ENCODE assay signal across 25 cellular contexts in genomic region chr12:12586879-12587675, GRCh38. TPM values are rescaled to one million over a fixed set of nuclear protein-coding genes. Genes with fewer than 3 reads are reported as not detected.
DNase-seq lines count a peak whose midpoint lies in the region; ATAC-seq and TF ChIP-seq lines count a peak whose summit lies in the region.
"Had no signal": no experiment of that assay in that cellular context is flagged by ENCODE, and none has a peak within 500 bp of the region (broad histone marks: within the 10 kb centered on the region; RNA-seq: fewer than 3 reads in every experiment).

No MANE protein-coding gene starts in this region.

- H3K27ac ChIP-seq in SK-N-SH (ENCODE audit: low read depth in 2 of 2, low read length in 1 of 2) (no peak overlapping the region), body of pancreas (peak overlapping the region in 2 of 4 donors; percentile 4 to 42), WERI-Rb-1 (no peak overlapping the region)
- H3K27ac ChIP-seq: coronary artery, KMS-11, left lung, SJSA1, testis had no signal

- H3K4me3 Mint-ChIP-seq in activated CD8-positive, alpha-beta T cell treated with anti-CD3 and anti-CD28 coated beads for 36 hours: no peak overlapping the region
- H3K4me3 Mint-ChIP-seq: brain; stimulated activated effector memory CD8-positive, alpha-beta T cell treated with anti-CD3 and anti-CD28 coated beads, Interleukin-12 subunit alpha, Interleukin-12 subunit beta, amount 100 ng/mL, for 72 hours had no signal

- no peaks in the 10 kb centered on the region for H3K36me3 ChIP-seq in SK-N-SH (replicated peaks in 1 of 2; ENCODE audit: control insufficient read depth in 1 of 2, insufficient read depth in 2 of 2, low read length in 1 of 2)
- H3K36me3 ChIP-seq in body of pancreas (replicated peaks in 1 of 2; ENCODE audit: insufficient read depth in 1 of 2, low read depth in 2 of 2): no peaks in the 10 kb centered on the region
- no peaks in the 10 kb centered on the region for H3K36me3 ChIP-seq in mucosa of descending colon (ENCODE audit: low read depth)
- no peaks in the 10 kb centered on the region for H3K36me3 ChIP-seq in WERI-Rb-1
- H3K36me3 ChIP-seq: left lung, SJSA1 had no signal

- H3K27me3 ChIP-seq in SK-N-SH (ENCODE audit: insufficient read depth) (no peaks in the 10 kb centered on the region), body of pancreas (no peaks in the 10 kb centered on the region), WERI-Rb-1 (ENCODE audit: insufficient read depth, low read depth, severe bottlenecking) (no peaks in the 10 kb centered on the region)
- H3K27me3 ChIP-seq: left lung, SJSA1, testis had no signal

- no peak for TF ChIP-seq RAD21 in SK-N-SH (IDR thresholded peaks at IDR 0.05; ENCODE audit: low read length)

- POLR2A ChIA-PET in SK-N-SH (lab: Yijun Ruan, JAX): no interaction called here
- POLR2A ChIA-PET in activated CD8-positive, alpha-beta T cell treated with anti-CD3 and anti-CD28 coated beads for 36 hours (lab: Charles Lee): interaction anchor here (0.6 kb wide), 1 partner anchor 14 kb away, joined by 3 read pairs; no protein-coding TSS in a partner anchor

- H3K9me3 Mint-ChIP-seq in activated CD8-positive, alpha-beta T cell treated with anti-CD3 and anti-CD28 coated beads for 36 hours: no peaks in the 10 kb centered on the region
- H3K9me3 Mint-ChIP-seq: brain had no signal

- H3K9ac ChIP-seq in SK-N-SH: no peak overlapping the region
- H3K9ac ChIP-seq: KMS-11 had no signal

- DNase-seq in SK-N-SH (no peak), body of pancreas (peak in 1 of 4 donors; percentile 28), mucosa of descending colon (peak in 1 of 3 donors; percentile 72), G401 (ENCODE audit: low spot score) (no peak), WERI-Rb-1 (no peak)
- no peak for DNase-seq in activated CD8-positive, alpha-beta T cell treated with anti-CD3 and anti-CD28 coated beads for 36 hours
- no peak for DNase-seq in activated naive CD4-positive, alpha-beta T cell (lab: John Stamatoyannopoulos, UW)
- DNase-seq: activated CD4-positive, alpha-beta T cell treated with anti-CD3 and anti-CD28 coated beads, Interleukin-2, amount 50 U/mL, for 1 hour; activated CD8-positive, alpha-beta memory T cell treated with anti-CD3 and anti-CD28 coated beads, Interleukin-2, amount 50 U/mL, for 4 hours; COR-L47; head of caudate nucleus; left lung; midbrain; NCI-H1930; NCI-H226; NCI-H82; stimulated activated CD4-positive, alpha-beta T cell treated with anti-CD3 and anti-CD28 coated beads, Interleukin-2, amount 100 ng/mL, for 24 hours; testis had no signal

- H3K79me2 ChIP-seq in SK-N-SH (ENCODE audit: insufficient read depth): no peaks in the 10 kb centered on the region

- no peak overlapping the region for H3K4me3 ChIP-seq in SK-N-SH (ENCODE audit: low read depth in 2 of 2, low read length in 1 of 2)
- H3K4me3 ChIP-seq in body of pancreas: no peak overlapping the region
- H3K4me3 ChIP-seq in mucosa of descending colon: no peak overlapping the region
- H3K4me3 ChIP-seq in WERI-Rb-1 (ENCODE audit: low read depth, low read length): no peak overlapping the region
- H3K4me3 ChIP-seq: coronary artery, left lung, SJSA1, testis had no signal

- H2AFZ ChIP-seq in SK-N-SH (ENCODE audit: low read depth): no peak overlapping the region

- H3K27me3 Mint-ChIP-seq in activated CD8-positive, alpha-beta T cell treated with anti-CD3 and anti-CD28 coated beads for 36 hours: peaks cover 1% of the 10 kb centered on the region

- H3K36me3 Mint-ChIP-seq in activated CD8-positive, alpha-beta T cell treated with anti-CD3 and anti-CD28 coated beads for 36 hours (ENCODE audit: low read depth): no peaks in the 10 kb centered on the region
- H3K36me3 Mint-ChIP-seq: brain had no signal

- CTCF ChIA-PET in SK-N-SH (lab: Yijun Ruan, JAX): interaction anchor here (0.9 to 2.2 kb wide), 2 partner anchors 10 to 24 kb away, joined by 3 to 5 read pairs; partner anchors contain the start of gene DUSP16
- CTCF ChIA-PET in activated CD8-positive, alpha-beta T cell treated with anti-CD3 and anti-CD28 coated beads for 36 hours (lab: Charles Lee): interaction anchor here (1.2 to 1.3 kb wide), 2 partner anchors 12 to 69 kb away, joined by 3 read pairs; no protein-coding TSS in a partner anchor

- TF ChIP-seq POLR2A in body of pancreas (IDR thresholded peaks at IDR 0.05): no peak

- no peak for TF ChIP-seq CTCF in SK-N-SH (IDR thresholded peaks at IDR 0.05)
- TF ChIP-seq CTCF in body of pancreas (IDR thresholded peaks at IDR 0.05): no peak
- TF ChIP-seq CTCF in mucosa of descending colon (IDR thresholded peaks at IDR 0.05): no peak
- TF ChIP-seq CTCF in activated CD8-positive, alpha-beta T cell treated with anti-CD3 and anti-CD28 coated beads for 36 hours (IDR thresholded peaks at IDR 0.05): no peak
- no peak for TF ChIP-seq CTCF in WERI-Rb-1 (IDR thresholded peaks at IDR 0.05; ENCODE audit: low read depth, low read length)

- H4K20me1 ChIP-seq in SK-N-SH (ENCODE audit: insufficient read depth): no peaks in the 10 kb centered on the region

- H3K9me3 ChIP-seq in SK-N-SH (no peaks in the 10 kb centered on the region), body of pancreas (no peaks in the 10 kb centered on the region), mucosa of descending colon (no peaks in the 10 kb centered on the region), WERI-Rb-1 (ENCODE audit: severe bottlenecking) (no peaks in the 10 kb centered on the region)
- H3K9me3 ChIP-seq: left lung, SJSA1, testis had no signal

- no peak overlapping the region for H3K4me2 ChIP-seq in SK-N-SH
- H3K4me2 ChIP-seq: KMS-11 had no signal

- ATAC-seq in SK-N-SH treated with all-trans-retinoic acid at 6 μM for 48 hours (no peak), body of pancreas (peak; percentile 53), mucosa of descending colon (peak; percentile 60)
- no peak for ATAC-seq in activated CD8-positive, alpha-beta T cell treated with anti-CD3 and anti-CD28 coated beads for 36 hours
- ATAC-seq: left lung; stimulated activated effector memory CD8-positive, alpha-beta T cell treated with anti-CD3 and anti-CD28 coated beads, Interleukin-12 subunit alpha, Interleukin-12 subunit beta, amount 100 ng/mL, for 72 hours had no signal

- H3K27ac Mint-ChIP-seq in activated CD8-positive, alpha-beta T cell treated with anti-CD3 and anti-CD28 coated beads for 36 hours: no peak overlapping the region
- H3K27ac Mint-ChIP-seq: brain; progenitor cell of endocrine pancreas; stimulated activated effector memory CD8-positive, alpha-beta T cell treated with anti-CD3 and anti-CD28 coated beads, Interleukin-12 subunit alpha, Interleukin-12 subunit beta, amount 100 ng/mL, for 72 hours had no signal

- in situ Hi-C loops in G401 (cut with HindIII; ENCODE audit: low sequenced_read_pairs): no loop called here

- no peaks in the 10 kb centered on the region for H3F3A ChIP-seq in SK-N-SH (replicated peaks; ENCODE audit: insufficient read depth)

- peaks cover 36% of the 10 kb centered on the region for H3K4me1 Mint-ChIP-seq in activated CD8-positive, alpha-beta T cell treated with anti-CD3 and anti-CD28 coated beads for 36 hours (ENCODE audit: low read depth)
- H3K4me1 Mint-ChIP-seq: brain had no signal

- no peaks in the 10 kb centered on the region for H3K9me2 ChIP-seq in SK-N-SH

- intact Hi-C loops in body of pancreas (cut with DNase I) (no loop called here), mucosa of descending colon (cut with DNase I, micrococcal nuclease) (no loop called here)
- intact Hi-C loops in activated CD8-positive, alpha-beta T cell treated with anti-CD3 and anti-CD28 coated beads for 36 hours (cut with micrococcal nuclease): no loop called here

- H3K4me1 ChIP-seq in SK-N-SH (ENCODE audit: control insufficient read depth in 1 of 2, insufficient read depth in 2 of 2, low read depth in 1 of 2, low read length in 1 of 2) (peaks cover 0 to 12% of the 10 kb centered on the region in 2 experiments; a peak in 2 of 4 replicates), body of pancreas (peaks cover 5% of the 10 kb centered on the region), mucosa of descending colon (ENCODE audit: low read depth) (peaks cover 20% of the 10 kb centered on the region)

- no peak for TF ChIP-seq EP300 in SK-N-SH (IDR thresholded peaks at IDR 0.05; ENCODE audit: borderline replicate concordance in 1 of 2, low read depth in 1 of 2, low read length in 1 of 2)

- 67% methylated on average over 8 of the region's 8 CpGs for WGBS in SK-N-SH (ENCODE audit: low lambda C conversion rate)
- 42 to 49% methylated on average over 8 of the region's 8 CpGs for WGBS in body of pancreas, 2 donors

TF ChIP-seq in SK-N-SH treated with all-trans-retinoic acid at 6 μM for 48 hours, 23 proteins besides CTCF, POLR2A, EP300 and RAD21 (continues in another document):
- TF ChIP-seq SNAI2 (CRISPR knock-in tag; IDR thresholded peaks at IDR 0.05) (no peak), TCF4 (CRISPR knock-in tag; IDR thresholded peaks at IDR 0.05; ENCODE audit: borderline replicate concordance) (no peak), ZNF565 (CRISPR knock-in tag; conservative IDR thresholded peaks at IDR 0.05; ENCODE audit: low read depth) (no peak)

TF ChIP-seq in SK-N-SH, 30 proteins besides CTCF, POLR2A, EP300 and RAD21 (continues in another document):
- TF ChIP-seq GABPA (IDR thresholded peaks at IDR 0.05; ENCODE audit: low read depth): no peak
- no peak for TF ChIP-seq FOXJ3 (CRISPR knock-in tag; IDR thresholded peaks at IDR 0.05)
- no peak for TF ChIP-seq CHD2 (IDR thresholded peaks at IDR 0.05; ENCODE audit: low read length, partially characterized antibody)
- no peak for TF ChIP-seq RFX5 (IDR thresholded peaks at IDR 0.05; ENCODE audit: low read length)
- TF ChIP-seq EZH2phosphoT487 (IDR thresholded peaks at IDR 0.05; ENCODE audit: borderline replicate concordance, low read depth): no peak
- TF ChIP-seq TEAD4 (IDR thresholded peaks at IDR 0.05; ENCODE audit: borderline replicate concordance, insufficient read depth): no peak

RNA-seq across cellular contexts. Expression of gene DUSP16, which starts 24.4 kb away (rescaled TPM):
- 7.1 and 8.5 TPM in 2 replicates for polyA plus RNA-seq in SK-N-SH (2012; rRNA removed)
- 8.6 and 9.8 TPM in 2 replicates for polyA plus RNA-seq in SK-N-SH (2012; cell fraction: cytosol; rRNA removed)
- polyA plus RNA-seq in SK-N-SH (2012; cell fraction: nucleus; rRNA removed): 5.0 and 7.1 TPM in 2 replicates
- total RNA-seq in body of pancreas: 10 to 100 TPM; 30.3 to 32.9 TPM
- 10 to 100 TPM; 42.3 to 61.8 (median 42.9) TPM for total RNA-seq in mucosa of descending colon
- 10 to 100 TPM; 28.2 to 30.2 TPM for total RNA-seq in activated CD8-positive, alpha-beta T cell treated with anti-CD3 and anti-CD28 coated beads for 36 hours
- 16.2 and 29.6 TPM in 2 replicates for total RNA-seq in G401 (2014; rRNA removed; shearing (Covaris generic))

RNA-seq across cellular contexts. Expression of gene CREBL2, which starts 24.6 kb away (rescaled TPM):
- polyA plus RNA-seq in SK-N-SH (2012; rRNA removed): 12.6 and 16.2 TPM in 2 replicates
- 20.2 and 20.7 TPM in 2 replicates for polyA plus RNA-seq in SK-N-SH (2012; cell fraction: cytosol; rRNA removed)
- polyA plus RNA-seq in SK-N-SH (2012; cell fraction: nucleus; rRNA removed): 4.0 and 6.7 TPM in 2 replicates
- 10 to 100 TPM; 13.8 to 31.4 TPM for total RNA-seq in body of pancreas
- total RNA-seq in mucosa of descending colon: 10 to 100 TPM; 23.3 to 35.9 (median 25.4) TPM
- 10 to 100 TPM; 12.7 to 14.9 TPM for total RNA-seq in activated CD8-positive, alpha-beta T cell treated with anti-CD3 and anti-CD28 coated beads for 36 hours
- 7.8 and 19.0 TPM in 2 replicates for total RNA-seq in G401 (2014; rRNA removed; shearing (Covaris generic))

Comparison
In these comparisons a context has a peak if more than half of its experiments do, and no peak if none do; other contexts are left out.
1. ATAC-seq: peak in body of pancreas (single experiment) and mucosa of descending colon (single experiment); none in SK-N-SH treated with all-trans-retinoic acid at 6 μM for 48 hours (single experiment) and activated CD8-positive, alpha-beta T cell treated with anti-CD3 and anti-CD28 coated beads for 36 hours (single experiment).